Comparison of ENCODE assay signal across 24 cellular contexts in the genomic region with DNA sequence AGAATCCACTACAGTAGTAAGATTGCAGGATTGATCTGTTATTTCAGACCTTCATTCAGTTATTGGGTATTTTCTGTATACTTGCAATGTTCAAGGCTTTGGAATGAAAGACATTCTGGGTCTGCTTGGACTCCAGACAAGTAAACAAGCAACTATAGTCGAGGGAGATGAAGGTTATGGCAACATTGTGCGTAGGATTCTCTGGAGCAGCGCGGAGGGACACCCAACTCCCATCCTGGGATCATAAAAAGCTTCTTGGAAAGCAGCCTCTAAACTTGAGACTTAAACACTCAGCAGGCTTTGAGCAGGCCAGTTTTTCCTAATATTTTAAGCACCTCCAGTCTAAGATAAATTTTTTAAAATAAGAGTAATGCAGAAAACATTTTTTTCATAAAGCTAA. TPM values are rescaled to one million over a fixed set of nuclear protein-coding genes. Genes with fewer than 3 reads are reported as not detected.
A peak's percentile ranks its signal among the peaks of the same experiment; 100 is the strongest.
DNase-seq lines count a peak whose midpoint lies in the region; ATAC-seq and TF ChIP-seq lines count a peak whose summit lies in the region.
"Had no signal": no experiment of that assay in that cellular context is flagged by ENCODE, and none has a peak within 500 bp of the region (broad histone marks: within the 10 kb centered on the region; RNA-seq: fewer than 3 reads in every experiment).

No MANE protein-coding gene starts in this region.

- H3K4me3 ChIP-seq in Panc1 (ENCODE audit: low read depth in 2 of 2, low read length in 2 of 2): no peak overlapping the region
- H3K4me3 ChIP-seq: esophagus squamous epithelium, gastrocnemius medialis, stomach, tibial artery had no signal

- no peak for DNase-seq in activated T-cell treated with anti-CD3 and anti-CD28 coated beads, Interleukin-2, amount 50 U/mL, for 72 hours
- DNase-seq in activated T-cell treated with anti-CD3 and anti-CD28 coated beads, Interleukin-2, amount 50 U/mL, for 1 hour: no peak
- no peak for DNase-seq in Panc1 (ENCODE audit: low read depth, low spot score)
- no peak for DNase-seq in central memory CD8-positive, alpha-beta T cell (ENCODE audit: low spot score in 2 of 2)
- DNase-seq in stimulated activated naive CD8-positive, alpha-beta T cell treated with anti-CD3 and anti-CD28 coated beads, Interleukin-15, amount 100 ng/mL, for 72 hours: no peak
- no peak for DNase-seq in progenitor cell of endocrine pancreas (ENCODE audit: low spot score, unreplicated experiment)
- DNase-seq in inferior parietal cortex (ENCODE audit: extremely low spot score): no peak
- DNase-seq: activated naive CD4-positive, alpha-beta T cell treated with anti-CD3 and anti-CD28 coated beads, Interleukin-2, amount 50 U/mL, for 16 hours; BE2C; esophagus squamous epithelium; gastrocnemius medialis; H9; mesenchymal stem cell; NCI-H1092 treated with DMSO at 0.1 percent for 48 hours; NCI-H187 treated with DMSO at 0.1 percent for 48 hours; NCI-H524 treated with DMSO at 0.1 percent for 48 hours; PC-3; stomach; T-helper 9 cell; tibial artery; WERI-Rb-1 had no signal

- no peaks in the 10 kb centered on the region for H3K27me3 Mint-ChIP-seq in activated T-cell treated with anti-CD3 and anti-CD28 coated beads, Interleukin-2, amount 50 U/mL, for 72 hours (ENCODE audit: low read depth)
- H3K27me3 Mint-ChIP-seq in central memory CD8-positive, alpha-beta T cell: no peaks in the 10 kb centered on the region
- no peaks in the 10 kb centered on the region for H3K27me3 Mint-ChIP-seq in stimulated activated naive CD8-positive, alpha-beta T cell treated with anti-CD3 and anti-CD28 coated beads, Interleukin-15, amount 100 ng/mL, for 72 hours
- H3K27me3 Mint-ChIP-seq in progenitor cell of endocrine pancreas: no peaks in the 10 kb centered on the region
- H3K27me3 Mint-ChIP-seq: dendritic cell treated with granulocyte-macrophage colony-stimulating factor and Interleukin-4, amounts not matched to agents 40 ng/mL and 50 ng/mL, for 4 days had no signal

- ATAC-seq in activated T-cell treated with anti-CD3 and anti-CD28 coated beads, Interleukin-2, amount 50 U/mL, for 72 hours (replicated peaks in 1 of 2): no peak
- no peak for ATAC-seq in Panc1
- ATAC-seq in central memory CD8-positive, alpha-beta T cell (replicated peaks; ENCODE audit: extremely low read depth, poor library complexity, severe bottlenecking): no peak
- no peak for ATAC-seq in stimulated activated naive CD8-positive, alpha-beta T cell treated with anti-CD3 and anti-CD28 coated beads, Interleukin-15, amount 100 ng/mL, for 72 hours
- ATAC-seq: gastrocnemius medialis, PC-3, Right ventricle myocardium inferior, SK-N-SH treated with all-trans-retinoic acid at 6 μM for 48 hours had no signal

- BruUV-seq in Panc1 (replicated peaks; lab: Mats Ljungman, UMichigan): no TSS peak

- in situ Hi-C loops in Panc1 (cut with HindIII; ENCODE audit: low pct_unique_long_range_greater_than_20kb, low sequenced_read_pairs): no loop called here

- no peaks in the 10 kb centered on the region for H3K27me3 ChIP-seq in Panc1 (ENCODE audit: control insufficient read depth, insufficient read depth, low read length)
- H3K27me3 ChIP-seq: BE2C, esophagus squamous epithelium, gastrocnemius medialis, stomach, tibial artery had no signal

- peak overlapping the region; percentile 71 to 74 for H3K4me3 Mint-ChIP-seq in activated T-cell treated with anti-CD3 and anti-CD28 coated beads, Interleukin-2, amount 50 U/mL, for 72 hours
- no peak overlapping the region for H3K4me3 Mint-ChIP-seq in central memory CD8-positive, alpha-beta T cell
- peak overlapping the region; percentile 72 to 80 for H3K4me3 Mint-ChIP-seq in stimulated activated naive CD8-positive, alpha-beta T cell treated with anti-CD3 and anti-CD28 coated beads, Interleukin-15, amount 100 ng/mL, for 72 hours
- H3K4me3 Mint-ChIP-seq in progenitor cell of endocrine pancreas (ENCODE audit: low read depth): no peak overlapping the region
- H3K4me3 Mint-ChIP-seq: dendritic cell treated with granulocyte-macrophage colony-stimulating factor and Interleukin-4, amounts not matched to agents 40 ng/mL and 50 ng/mL, for 4 days; H9 had no signal

- H3K4me1 Mint-ChIP-seq in activated T-cell treated with anti-CD3 and anti-CD28 coated beads, Interleukin-2, amount 50 U/mL, for 72 hours (ENCODE audit: low read depth): peaks cover 5% of the 10 kb centered on the region
- peaks cover 40% of the 10 kb centered on the region for H3K4me1 Mint-ChIP-seq in central memory CD8-positive, alpha-beta T cell
- H3K4me1 Mint-ChIP-seq in stimulated activated naive CD8-positive, alpha-beta T cell treated with anti-CD3 and anti-CD28 coated beads, Interleukin-15, amount 100 ng/mL, for 72 hours: no peaks in the 10 kb centered on the region
- H3K4me1 Mint-ChIP-seq in progenitor cell of endocrine pancreas (ENCODE audit: low read depth): peaks cover 7% of the 10 kb centered on the region
- H3K4me1 Mint-ChIP-seq: H9 had no signal

- peaks cover 54% of the 10 kb centered on the region for H3K4me1 ChIP-seq in Panc1 (ENCODE audit: control insufficient read depth, insufficient read depth, low read length)
- H3K4me1 ChIP-seq: BE2C, gastrocnemius medialis had no signal

- TF ChIP-seq CTCF in Panc1 (IDR thresholded peaks at IDR 0.05) (no peak), progenitor cell of endocrine pancreas (IDR thresholded peaks at IDR 0.05; ENCODE audit: unreplicated experiment) (no peak)

- CTCF ChIA-PET in Panc1 (lab: Charles Lee): interaction anchor here (1.2 kb wide), 1 partner anchor 98 kb away, joined by 3 read pairs; no protein-coding TSS in a partner anchor

- H3K36me3 Mint-ChIP-seq in activated T-cell treated with anti-CD3 and anti-CD28 coated beads, Interleukin-2, amount 50 U/mL, for 72 hours (ENCODE audit: insufficient read depth in 2 of 2): no peaks in the 10 kb centered on the region
- H3K36me3 Mint-ChIP-seq in central memory CD8-positive, alpha-beta T cell (ENCODE audit: insufficient read depth): peaks cover 10% of the 10 kb centered on the region
- H3K36me3 Mint-ChIP-seq in progenitor cell of endocrine pancreas (ENCODE audit: insufficient read depth): no peaks in the 10 kb centered on the region

- H3K27ac Mint-ChIP-seq in activated T-cell treated with anti-CD3 and anti-CD28 coated beads, Interleukin-2, amount 50 U/mL, for 72 hours: peak overlapping the region; percentile 56
- H3K27ac Mint-ChIP-seq in central memory CD8-positive, alpha-beta T cell (ENCODE audit: low read depth): peak overlapping the region; percentile 69
- H3K27ac Mint-ChIP-seq in stimulated activated naive CD8-positive, alpha-beta T cell treated with anti-CD3 and anti-CD28 coated beads, Interleukin-15, amount 100 ng/mL, for 72 hours: peak overlapping the region; percentile 97 to 99
- H3K27ac Mint-ChIP-seq in progenitor cell of endocrine pancreas: no peak overlapping the region
- H3K27ac Mint-ChIP-seq: dendritic cell treated with granulocyte-macrophage colony-stimulating factor and Interleukin-4, amounts not matched to agents 40 ng/mL and 50 ng/mL, for 4 days; H9 had no signal

- peak overlapping the region; percentile 70 for H3K27ac ChIP-seq in Panc1 (ENCODE audit: low read length)
- H3K27ac ChIP-seq: esophagus squamous epithelium, gastrocnemius medialis, tibial artery, WERI-Rb-1 had no signal

- H3K36me3 ChIP-seq in Panc1 (ENCODE audit: control insufficient read depth, insufficient read depth, low read length): no peaks in the 10 kb centered on the region
- H3K36me3 ChIP-seq: BE2C, esophagus squamous epithelium, gastrocnemius medialis, stomach, tibial artery, WERI-Rb-1 had no signal

- POLR2A ChIA-PET in Panc1 (lab: Charles Lee): no interaction called here

- H3K9me3 Mint-ChIP-seq in activated T-cell treated with anti-CD3 and anti-CD28 coated beads, Interleukin-2, amount 50 U/mL, for 72 hours: no peaks in the 10 kb centered on the region
- H3K9me3 Mint-ChIP-seq in central memory CD8-positive, alpha-beta T cell: no peaks in the 10 kb centered on the region
- no peaks in the 10 kb centered on the region for H3K9me3 Mint-ChIP-seq in stimulated activated naive CD8-positive, alpha-beta T cell treated with anti-CD3 and anti-CD28 coated beads, Interleukin-15, amount 100 ng/mL, for 72 hours
- no peaks in the 10 kb centered on the region for H3K9me3 Mint-ChIP-seq in progenitor cell of endocrine pancreas (ENCODE audit: low read depth)
- H3K9me3 Mint-ChIP-seq: dendritic cell treated with granulocyte-macrophage colony-stimulating factor and Interleukin-4, amounts not matched to agents 40 ng/mL and 50 ng/mL, for 4 days; H9 had no signal

- intact Hi-C loops in Panc1 (cut with micrococcal nuclease; ENCODE audit: unreplicated experiment): no loop called here

- H3K9me3 ChIP-seq in Panc1 (ENCODE audit: control insufficient read depth, insufficient read depth, low read depth, low read length): no peaks in the 10 kb centered on the region
- H3K9me3 ChIP-seq: BE2C, esophagus squamous epithelium, gastrocnemius medialis, stomach, tibial artery had no signal

RNA-seq across cellular contexts. Expression of gene LYST, which starts 7.5 kb away (rescaled TPM):
- 10 to 100 TPM; 43.9 to 50.7 TPM for total RNA-seq in activated T-cell treated with anti-CD3 and anti-CD28 coated beads, Interleukin-2, amount 50 U/mL, for 72 hours
- total RNA-seq in Panc1 (2021; ENCODE audit: unreplicated experiment) (75.2 TPM), progenitor cell of endocrine pancreas (11.4 and 11.7 TPM in 2 replicates)
- polyA plus RNA-seq in Panc1 (2012; ENCODE audit: insufficient read length): 19.4 TPM

Comparison
In these comparisons a context has a peak if more than half of its experiments do, and no peak if none do; other contexts are left out.
1. H3K4me3 Mint-ChIP-seq: peak in activated T-cell treated with anti-CD3 and anti-CD28 coated beads, Interleukin-2, amount 50 U/mL, for 72 hours (2 of 2) and stimulated activated naive CD8-positive, alpha-beta T cell treated with anti-CD3 and anti-CD28 coated beads, Interleukin-15, amount 100 ng/mL, for 72 hours (2 of 2); none in central memory CD8-positive, alpha-beta T cell (single experiment) and progenitor cell of endocrine pancreas (single experiment).